10 cellular contexts compared by ENCODE assay signal in genomic region chr19:46435689-46436088, GRCh38. TPM values are rescaled to one million over a fixed set of nuclear protein-coding genes. Genes with fewer than 3 reads are reported as not detected.
"Had no signal": no experiment of that assay in that cellular context is flagged by ENCODE, and none has a peak within 500 bp of the region (broad histone marks: within the 10 kb centered on the region; RNA-seq: fewer than 3 reads in every experiment).

No MANE protein-coding gene starts in this region.

RNA-seq across cellular contexts. Expression of gene PNMA8C, which starts 7.0 kb away (rescaled TPM):
- total RNA-seq: PC-3, PC-9, Peyer's patch, Right ventricle myocardium inferior, Right ventricle myocardium superior, RPMI7951, SJSA1, SK-MEL-5, T-cell had no signal

RNA-seq across cellular contexts. Expression of gene CCDC8, which starts 22.3 kb away (rescaled TPM):
- total RNA-seq: PC-3, SK-MEL-5 had no signal

RNA-seq across cellular contexts. Expression of gene PNMA8A, which starts 35.7 kb away (rescaled TPM):
- total RNA-seq: OCI-LY7, PC-3, PC-9, RPMI7951 had no signal

RNA-seq across cellular contexts. Expression of gene PNMA8B, which starts 60.0 kb away (rescaled TPM):
- total RNA-seq: PC-3, PC-9, RPMI7951, SJSA1, SK-MEL-5 had no signal
